In genomic region chr16:16021646-16021987, GRCh38 we compare ENCODE assay signal across 10 cellular contexts.
DNase-seq lines count a peak whose midpoint lies in the region; ATAC-seq, FAIRE-seq and TF ChIP-seq lines count a peak whose summit lies in the region.
"Had no signal": no experiment of that assay in that cellular context is flagged by ENCODE, and none has a peak within 500 bp of the region (broad histone marks: within the 10 kb centered on the region; RNA-seq: fewer than 3 reads in every experiment).

No MANE protein-coding gene starts in this region.

- H3K36me3 Mint-ChIP-seq in activated naive CD8-positive, alpha-beta T cell treated with anti-CD3 and anti-CD28 coated beads, Interleukin-2, amount 50 U/mL, for 24 hours (ENCODE audit: low read depth), result peaks cover 57% of the 10 kb centered on the region

- DNase-seq in right atrium auricular region (ENCODE audit: low spot score), result no peak
- DNase-seq in left ventricle myocardium superior, result no peak
- DNase-seq in H1 (ENCODE audit: low read depth in 1 of 2, low spot score in 2 of 2), result no peak
- no peak for DNase-seq in neuronal stem cell (ENCODE audit: low spot score)
- no peak for DNase-seq in uterus
- no peak for DNase-seq in effector CD4-positive, alpha-beta T cell
- DNase-seq in activated naive CD8-positive, alpha-beta T cell treated with anti-CD3 and anti-CD28 coated beads, Interleukin-2, amount 50 U/mL, for 24 hours, result no peak
- DNase-seq: NCI-H2081 had no signal

- H2BK12ac ChIP-seq in H1 (ENCODE audit: low read depth, low read length) (peak overlapping the region; percentile 43; the same call in 1 of the 2 replicates), neuronal stem cell (ENCODE audit: low read length) (no peak overlapping the region)

- no peak overlapping the region for H3K27ac Mint-ChIP-seq in activated naive CD8-positive, alpha-beta T cell treated with anti-CD3 and anti-CD28 coated beads, Interleukin-2, amount 50 U/mL, for 24 hours

- H3K27me3 ChIP-seq in right atrium auricular region (no peaks in the 10 kb centered on the region), H1 (replicated peaks in 1 of 4; ENCODE audit: control insufficient read depth in 3 of 4, extremely low read depth in 1 of 4, insufficient read depth in 3 of 4, low read length in 3 of 4) (no peaks in the 10 kb centered on the region), neuronal stem cell (ENCODE audit: control insufficient read depth in 3 of 3, insufficient read depth in 3 of 3, low read depth in 1 of 3, low read length in 3 of 3) (no peaks in the 10 kb centered on the region), uterus (no peaks in the 10 kb centered on the region)

- H3K9me3 ChIP-seq in right atrium auricular region (no peaks in the 10 kb centered on the region), H1 (ENCODE audit: insufficient read depth in 2 of 2, low read depth in 1 of 2, low read length in 1 of 2) (no peaks in the 10 kb centered on the region), neuronal stem cell (replicated peaks in 1 of 2; ENCODE audit: control insufficient read depth in 2 of 2, insufficient read depth in 1 of 2, low read depth in 1 of 2, low read length in 2 of 2) (no peaks in the 10 kb centered on the region), uterus (no peaks in the 10 kb centered on the region)

- no peaks in the 10 kb centered on the region for H3K27me3 Mint-ChIP-seq in activated naive CD8-positive, alpha-beta T cell treated with anti-CD3 and anti-CD28 coated beads, Interleukin-2, amount 50 U/mL, for 24 hours

- H2BK120ac ChIP-seq in H1 (replicated peaks; ENCODE audit: low read depth, low read length), result no peak overlapping the region
- no peak overlapping the region for H2BK120ac ChIP-seq in neuronal stem cell (ENCODE audit: low read depth, low read length)

- H3K56ac ChIP-seq in H1 (replicated peaks; ENCODE audit: insufficient read length, low read depth, low read length), result no peak overlapping the region

- H3K4me3 Mint-ChIP-seq in activated naive CD8-positive, alpha-beta T cell treated with anti-CD3 and anti-CD28 coated beads, Interleukin-2, amount 50 U/mL, for 24 hours, result no peak overlapping the region

- peak overlapping the region; percentile 78 to 83 for H3K27ac ChIP-seq in right atrium auricular region
- H3K27ac ChIP-seq in H1 (ENCODE audit: low read depth, low read length), result peak overlapping the region; percentile 19; the same call in 1 of the 2 replicates
- no peak overlapping the region for H3K27ac ChIP-seq in neuronal stem cell (replicated peaks; ENCODE audit: low read length)
- H3K27ac ChIP-seq in uterus, result peak overlapping the region; percentile 82 to 86
- H3K27ac ChIP-seq: VCaP had no signal

- H2AFZ ChIP-seq in H1 (ENCODE audit: low read length) (no peak overlapping the region), neuronal stem cell (ENCODE audit: low read length) (no peak overlapping the region)

- CTCF ChIA-PET in H1 (lab: Charles Lee; ENCODE audit: partially characterized antibody), result no interaction called here

- H3K36me3 ChIP-seq in right atrium auricular region, result peaks cover 13% of the 10 kb centered on the region
- H3K36me3 ChIP-seq in H1 (ENCODE audit: control insufficient read depth in 2 of 4, insufficient read depth in 4 of 4, low read length in 3 of 4), result peaks cover 1 to 26% (median 15%) of the 10 kb centered on the region in 4 experiments; a peak in 7 of 8 replicates
- H3K36me3 ChIP-seq in neuronal stem cell (replicated peaks in 1 of 2; ENCODE audit: control insufficient read depth in 2 of 2, insufficient read depth in 2 of 2, low read length in 2 of 2), result peaks cover 0 to 15% of the 10 kb centered on the region in 2 donors
- H3K36me3 ChIP-seq in uterus, result no peaks in the 10 kb centered on the region

- FAIRE-seq in H1 (lab: Jason Lieb, UNC), result no peak

- no peaks in the 10 kb centered on the region for H3K9me3 Mint-ChIP-seq in activated naive CD8-positive, alpha-beta T cell treated with anti-CD3 and anti-CD28 coated beads, Interleukin-2, amount 50 U/mL, for 24 hours

- H3K9ac ChIP-seq in H1 (replicated peaks in 1 of 4; ENCODE audit: extremely low read depth in 1 of 4, low read depth in 3 of 4, low read length in 3 of 4) (no peak overlapping the region), neuronal stem cell (ENCODE audit: low read depth, low read length, poor library complexity) (peak overlapping the region; percentile 5)

- H4K5ac ChIP-seq in H1 (ENCODE audit: insufficient read length, low read depth, low read length), result no peak overlapping the region

- no peak for TF ChIP-seq RAD21 in H1 (IDR thresholded peaks at IDR 0.05 in 1 of 2, conservative IDR thresholded peaks at IDR 0.05 in 1 of 2; ENCODE audit: low read depth in 2 of 2, low read length in 2 of 2)

- H2BK15ac ChIP-seq in H1 (ENCODE audit: low read length) (no peak overlapping the region), neuronal stem cell (ENCODE audit: low read length) (no peak overlapping the region)

- H4K8ac ChIP-seq in H1 (ENCODE audit: extremely low read depth, insufficient read depth, low read length) (no peak overlapping the region), neuronal stem cell (ENCODE audit: low read depth, low read length) (no peak overlapping the region)

- H3K18ac ChIP-seq in H1 (ENCODE audit: extremely low read depth, low read length), result no peak overlapping the region
- H3K18ac ChIP-seq in neuronal stem cell (ENCODE audit: low read length), result no peak overlapping the region

- peaks cover 44% of the 10 kb centered on the region for H3K4me1 Mint-ChIP-seq in activated naive CD8-positive, alpha-beta T cell treated with anti-CD3 and anti-CD28 coated beads, Interleukin-2, amount 50 U/mL, for 24 hours

- intact Hi-C loops in left ventricle myocardium superior (cut with micrococcal nuclease), result no loop called here
- intact Hi-C loops in uterus (cut with DNase I; ENCODE audit: low total_unique reads), result no loop called here

- no peak for TF ChIP-seq CTCF in right atrium auricular region (IDR thresholded peaks at IDR 0.05)
- no peak for TF ChIP-seq CTCF in H1 (IDR thresholded peaks at IDR 0.05; ENCODE audit: control extremely low read depth in 1 of 3, insufficient read depth in 1 of 3, low read depth in 1 of 3, low read length in 3 of 3)
- TF ChIP-seq CTCF in uterus (IDR thresholded peaks at IDR 0.05), result no peak

- no peak for ATAC-seq in left ventricle myocardium superior
- ATAC-seq in HG03045 (IDR thresholded peaks at IDR 0.05; ENCODE audit: unreplicated experiment), result no peak
- no peak for ATAC-seq in activated naive CD8-positive, alpha-beta T cell treated with anti-CD3 and anti-CD28 coated beads, Interleukin-2, amount 50 U/mL, for 24 hours

- no peak overlapping the region for H4K91ac ChIP-seq in H1 (replicated peaks; ENCODE audit: insufficient read length, low read length)
- no peak overlapping the region for H4K91ac ChIP-seq in neuronal stem cell (ENCODE audit: low read depth, low read length, poor library complexity)

- peaks cover 0 to 6% of the 10 kb centered on the region in 2 experiments; a peak in 1 of 4 replicates for H3K79me2 ChIP-seq in H1 (ENCODE audit: control insufficient read depth in 1 of 2, insufficient read depth in 2 of 2, low read length in 2 of 2)

- H3K79me1 ChIP-seq in H1 (ENCODE audit: low read depth, low read length) (peaks cover 2% of the 10 kb centered on the region; the same call in 1 of the 2 replicates), neuronal stem cell (ENCODE audit: low read depth, low read length) (peaks cover 2% of the 10 kb centered on the region)

- TF ChIP-seq EP300 in H1 (IDR thresholded peaks at IDR 0.05; ENCODE audit: borderline replicate concordance in 1 of 2, low read depth in 2 of 2, low read length in 2 of 2), result no peak

- POLR2A ChIA-PET in H1 (lab: Charles Lee; ENCODE audit: partially characterized antibody), result interaction anchor here (1.3 kb wide), 1 partner anchor 18 kb away, joined by 5 read pairs; no protein-coding TSS in a partner anchor

- H3K14ac ChIP-seq in H1 (ENCODE audit: insufficient read length) (no peak overlapping the region), neuronal stem cell (ENCODE audit: low read length) (no peak overlapping the region)

- TF ChIP-seq POLR2A in H1 (IDR thresholded peaks at IDR 0.05; ENCODE audit: control extremely low read depth in 1 of 2, low read depth in 2 of 2, low read length in 2 of 2) (no peak), uterus (IDR thresholded peaks at IDR 0.05) (no peak)

- peaks cover 10 to 11% of the 10 kb centered on the region in 2 experiments for H4K20me1 ChIP-seq in H1 (replicated peaks in 1 of 2; ENCODE audit: control insufficient read depth in 1 of 2, insufficient read depth in 2 of 2, low read length in 2 of 2)

- no peaks in the 10 kb centered on the region for H3K23me2 ChIP-seq in H1 (ENCODE audit: low read depth, low read length)

- H3K4me2 ChIP-seq in H1 (ENCODE audit: insufficient read depth in 1 of 2, low read depth in 2 of 2, low read length in 2 of 2) (no peak overlapping the region), neuronal stem cell (ENCODE audit: insufficient read depth, low read length, poor library complexity, severe bottlenecking) (no peak overlapping the region)

- H3K4me1 ChIP-seq in right atrium auricular region (peaks cover 0 to 37% of the 10 kb centered on the region in 2 donors), H1 (replicated peaks in 1 of 4; ENCODE audit: control insufficient read depth in 3 of 4, insufficient read depth in 4 of 4, low read length in 3 of 4) (no peaks in the 10 kb centered on the region; a peak in 1 of 7 replicates), neuronal stem cell (ENCODE audit: control insufficient read depth in 2 of 2, insufficient read depth in 1 of 2, low read depth in 1 of 2, low read length in 2 of 2) (peaks cover 0 to 5% of the 10 kb centered on the region in 2 donors), uterus (peaks cover 6 to 15% of the 10 kb centered on the region in 2 donors)

- no peak overlapping the region for H3K4ac ChIP-seq in H1 (replicated peaks; ENCODE audit: insufficient read length, low read depth, low read length)
- no peak overlapping the region for H3K4ac ChIP-seq in neuronal stem cell (ENCODE audit: low read length)

- WGBS in H1 (ENCODE audit: extremely low coverage in 1 of 2, insufficient coverage in 1 of 2, insufficient read length in 1 of 2, insufficient replicate concordance in 2 of 2, low coverage in 1 of 2, low lambda C conversion rate in 2 of 2, missing lambda C conversion rate in 1 of 2), 2 experiments, result 88% methylated on average over 9 of the region's 9 CpGs; no CpG with 5 or more reads in 1 of the 2 experiments
- WGBS in neuronal stem cell (ENCODE audit: extremely low coverage in 2 of 2, insufficient read length in 2 of 2, insufficient replicate concordance in 1 of 2), 2 donors, result no CpG with 5 or more reads among the region's 9 CpGs

- H3K4me3 ChIP-seq in right atrium auricular region, result no peak overlapping the region
- H3K4me3 ChIP-seq in H1 (ENCODE audit: extremely low read depth in 1 of 4, insufficient read depth in 2 of 4, low read depth in 3 of 4, low read length in 4 of 4), result no peak overlapping the region
- no peak overlapping the region for H3K4me3 ChIP-seq in neuronal stem cell (ENCODE audit: low read length in 2 of 2)
- H3K4me3 ChIP-seq in uterus, result no peak overlapping the region

- no peak overlapping the region for H2BK20ac ChIP-seq in H1 (ENCODE audit: low read length)

- no peak overlapping the region for H2AK5ac ChIP-seq in H1 (ENCODE audit: low read depth, low read length)
- H2AK5ac ChIP-seq in neuronal stem cell (ENCODE audit: low read depth, low read length), result no peak overlapping the region

- H3K23ac ChIP-seq in H1 (ENCODE audit: insufficient read length) (no peak overlapping the region), neuronal stem cell (ENCODE audit: low read depth, low read length, poor library complexity) (no peak overlapping the region)

- H2BK5ac ChIP-seq in H1 (ENCODE audit: low read depth, low read length) (peak overlapping the region; percentile 81; the same call in 1 of the 2 replicates), neuronal stem cell (ENCODE audit: low read length) (no peak overlapping the region)
